ENCODE assay signal across 8 cellular contexts in genomic region chr16:87854053-87854906, GRCh38. TPM values are rescaled to one million over a fixed set of nuclear protein-coding genes. Genes with fewer than 3 reads are reported as not detected.
DNase-seq lines count a peak whose midpoint lies in the region; ATAC-seq and TF ChIP-seq lines count a peak whose summit lies in the region.

No MANE protein-coding gene starts in this region.

- peaks cover 60% of the 10 kb centered on the region for H3K4me1 ChIP-seq in BE2C
- peaks cover 38% of the 10 kb centered on the region for H3K4me1 ChIP-seq in KMS-11 (ENCODE audit: low read depth, poor library complexity, severe bottlenecking)
- H3K4me1 ChIP-seq in muscle layer of colon (ENCODE audit: insufficient read depth, low read length) = peaks cover 74% of the 10 kb centered on the region

- peaks cover 96% of the 10 kb centered on the region for H3K79me2 ChIP-seq in KMS-11 (ENCODE audit: insufficient read depth, low read depth)

- TF ChIP-seq CTCF in BE2C (IDR thresholded peaks at IDR 0.05; ENCODE audit: low read depth, low read length) (no peak), KMS-11 (conservative IDR thresholded peaks at IDR 0.05; ENCODE audit: low read depth, low read length) (no peak)

- H3K4me3 ChIP-seq in BE2C (ENCODE audit: low read depth, low read length) (peak overlapping the region; percentile 4; the same call in 1 of the 2 replicates), KMS-11 (IDR thresholded peaks at IDR 0.05; ENCODE audit: insufficient read depth, low read depth, low read length) (no peak overlapping the region), muscle layer of colon (ENCODE audit: low read depth in 1 of 2, low read length in 2 of 2) (no peak overlapping the region)

- H3K27me3 ChIP-seq in BE2C (no peaks in the 10 kb centered on the region), KMS-11 (ENCODE audit: insufficient read depth, low read depth) (no peaks in the 10 kb centered on the region), muscle layer of colon (ENCODE audit: control insufficient read depth in 1 of 2, insufficient read depth in 2 of 2, low read length in 2 of 2) (no peaks in the 10 kb centered on the region)

- H3K4me1 Mint-ChIP-seq in activated naive CD8-positive, alpha-beta T cell treated with anti-CD3 and anti-CD28 coated beads, Interleukin-2, amount 50 U/mL, for 24 hours = peaks cover 76% of the 10 kb centered on the region

- H3K27me3 Mint-ChIP-seq in activated naive CD8-positive, alpha-beta T cell treated with anti-CD3 and anti-CD28 coated beads, Interleukin-2, amount 50 U/mL, for 24 hours = no peaks in the 10 kb centered on the region

- no peak overlapping the region for H2AFZ ChIP-seq in KMS-11 (ENCODE audit: low read depth)

- no peak for ATAC-seq in activated naive CD8-positive, alpha-beta T cell treated with anti-CD3 and anti-CD28 coated beads, Interleukin-2, amount 50 U/mL, for 24 hours
- no peak for ATAC-seq in HG02623 (IDR thresholded peaks at IDR 0.05; ENCODE audit: unreplicated experiment)
- no peak for ATAC-seq in GM18498 (IDR thresholded peaks at IDR 0.05; ENCODE audit: unreplicated experiment)
- ATAC-seq in GM19467 (IDR thresholded peaks at IDR 0.05; ENCODE audit: unreplicated experiment) = no peak

- peak; percentile 55 for DNase-seq in BE2C
- peak; percentile 38 for DNase-seq in activated naive CD8-positive, alpha-beta T cell treated with anti-CD3 and anti-CD28 coated beads, Interleukin-2, amount 50 U/mL, for 24 hours
- DNase-seq in NCI-H345 (lab: John Stamatoyannopoulos, UW) = no peak

- H3K4me3 Mint-ChIP-seq in activated naive CD8-positive, alpha-beta T cell treated with anti-CD3 and anti-CD28 coated beads, Interleukin-2, amount 50 U/mL, for 24 hours = peak overlapping the region; percentile 46

- peaks cover 59% of the 10 kb centered on the region for H3K36me3 Mint-ChIP-seq in activated naive CD8-positive, alpha-beta T cell treated with anti-CD3 and anti-CD28 coated beads, Interleukin-2, amount 50 U/mL, for 24 hours (ENCODE audit: low read depth)

- H4K20me1 ChIP-seq in KMS-11 (ENCODE audit: insufficient read depth) = peaks cover 34% of the 10 kb centered on the region

- H3K27ac Mint-ChIP-seq in activated naive CD8-positive, alpha-beta T cell treated with anti-CD3 and anti-CD28 coated beads, Interleukin-2, amount 50 U/mL, for 24 hours = peak overlapping the region; percentile 95

- H3K4me2 ChIP-seq in KMS-11 = peak overlapping the region; percentile 29; the same call in 1 of the 2 replicates

- H3K9me3 ChIP-seq in BE2C = no peaks in the 10 kb centered on the region
- no peaks in the 10 kb centered on the region for H3K9me3 ChIP-seq in muscle layer of colon (ENCODE audit: low read length)

- no peaks in the 10 kb centered on the region for H3K9me3 Mint-ChIP-seq in activated naive CD8-positive, alpha-beta T cell treated with anti-CD3 and anti-CD28 coated beads, Interleukin-2, amount 50 U/mL, for 24 hours

- H3K36me3 ChIP-seq in BE2C (peaks cover 64% of the 10 kb centered on the region), KMS-11 (ENCODE audit: insufficient read depth) (peaks cover 8% of the 10 kb centered on the region; the same call in 1 of the 2 replicates), muscle layer of colon (ENCODE audit: insufficient read depth, low read length) (peaks cover 16% of the 10 kb centered on the region)

- H3K9ac ChIP-seq in KMS-11 = no peak overlapping the region
- peak overlapping the region; percentile 18 for H3K9ac ChIP-seq in muscle layer of colon (ENCODE audit: low read length)

- H3K27ac ChIP-seq in KMS-11 = no peak overlapping the region
- peak overlapping the region; percentile 84 for H3K27ac ChIP-seq in muscle layer of colon (ENCODE audit: low read depth, low read length)

RNA-seq across cellular contexts. Expression of gene SLC7A5, which starts 15.0 kb away (rescaled TPM):
- 258 TPM for polyA plus RNA-seq in BE2C (2012; ENCODE audit: insufficient read depth, insufficient read length, low read depth)
